Comparison of ENCODE assay signal across 28 cellular contexts in the genomic region with DNA sequence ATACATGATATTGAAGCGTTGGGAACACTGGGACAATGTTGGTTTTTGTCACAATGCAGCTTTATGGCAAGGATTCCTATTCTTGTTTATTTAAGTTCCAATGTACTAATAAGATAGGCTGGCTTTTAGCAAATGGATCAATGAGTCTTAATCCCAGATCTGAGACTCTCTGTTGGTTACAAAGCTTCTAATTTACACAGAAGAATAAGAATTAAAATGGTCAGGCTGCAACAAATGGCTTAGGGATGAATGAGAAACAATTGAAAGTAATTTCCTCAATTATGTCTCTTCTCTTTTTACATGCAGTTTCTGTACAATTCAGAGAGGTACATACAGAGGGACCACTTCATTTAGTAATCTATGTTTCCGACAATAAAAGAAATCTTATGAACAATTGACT.
"Had no signal": no experiment of that assay in that cellular context is flagged by ENCODE, and none has a peak within 500 bp of the region (broad histone marks: within the 10 kb centered on the region; RNA-seq: fewer than 3 reads in every experiment).

No MANE protein-coding gene starts in this region.

- DNase-seq: cortex of kidney; effector CD8-positive, alpha-beta T cell; effector memory CD8-positive, alpha-beta T cell; endodermal cell; erythroblast; esophagus squamous epithelium; foreskin fibroblast; foreskin melanocyte; gastrocnemius medialis; glutamatergic neuron; head of caudate nucleus; heart right ventricle; hippocampal formation; left cardiac atrium; left lung; left ventricle myocardium superior; lower lobe of right lung; mesenchymal stem cell; mucosa of descending colon; naive B cell; naive thymus-derived CD8-positive, alpha-beta T cell had no signal

- H3K36me3 ChIP-seq: esophagus squamous epithelium, gastrocnemius medialis, heart right ventricle, left lung, lower lobe of right lung had no signal

- H3K9me3 Mint-ChIP-seq: dendritic cell treated with granulocyte-macrophage colony-stimulating factor and Interleukin-4, amounts not matched to agents 40 ng/mL and 50 ng/mL, for 4 days; endodermal cell; mesothelial cell of epicardium had no signal

- H3K27me3 ChIP-seq: esophagus squamous epithelium, gastrocnemius medialis, heart right ventricle, left lung had no signal

- H3K4me3 ChIP-seq: esophagus squamous epithelium, gastrocnemius medialis, heart right ventricle, left lung, lower lobe of right lung, mucosa of descending colon had no signal

- H3K4me3 Mint-ChIP-seq: dendritic cell treated with granulocyte-macrophage colony-stimulating factor and Interleukin-4, amounts not matched to agents 40 ng/mL and 50 ng/mL, for 4 days; effector memory CD8-positive, alpha-beta T cell; endodermal cell; mesothelial cell of epicardium; naive B cell; naive thymus-derived CD8-positive, alpha-beta T cell had no signal

- H3K27ac ChIP-seq: epithelial cell of prostate, esophagus squamous epithelium, gastrocnemius medialis, heart right ventricle, left lung, lower lobe of right lung had no signal

- FAIRE-seq: endometrium, islet of Langerhans, keratinocyte had no signal

- H3K4me1 ChIP-seq: gastrocnemius medialis, left lung, lower lobe of right lung had no signal

- H3K9me3 ChIP-seq: esophagus squamous epithelium, gastrocnemius medialis, heart right ventricle, left lung, lower lobe of right lung, mucosa of descending colon had no signal

- H3K4me1 Mint-ChIP-seq: naive B cell; naive thymus-derived CD8-positive, alpha-beta T cell had no signal

- H3K36me3 Mint-ChIP-seq: mesothelial cell of epicardium; naive B cell; naive thymus-derived CD8-positive, alpha-beta T cell had no signal

- H3K27ac Mint-ChIP-seq: dendritic cell treated with granulocyte-macrophage colony-stimulating factor and Interleukin-4, amounts not matched to agents 40 ng/mL and 50 ng/mL, for 4 days; effector memory CD8-positive, alpha-beta T cell; endodermal cell; mesothelial cell of epicardium; naive B cell; naive thymus-derived CD8-positive, alpha-beta T cell had no signal

- ATAC-seq: effector memory CD8-positive, alpha-beta T cell; esophagus mucosa; gastrocnemius medialis; heart right ventricle; left cardiac atrium; left lung; left ventricle myocardium superior; lower lobe of right lung; mucosa of descending colon; naive thymus-derived CD8-positive, alpha-beta T cell had no signal

- H3K27me3 Mint-ChIP-seq: dendritic cell treated with granulocyte-macrophage colony-stimulating factor and Interleukin-4, amounts not matched to agents 40 ng/mL and 50 ng/mL, for 4 days; effector memory CD8-positive, alpha-beta T cell; naive thymus-derived CD8-positive, alpha-beta T cell had no signal
